ENCODE assay signal across 11 cellular contexts in genomic region chr5:124936626-124936933, GRCh38.
DNase-seq lines count a peak whose midpoint lies in the region; ATAC-seq and TF ChIP-seq lines count a peak whose summit lies in the region.
"Had no signal": no experiment of that assay in that cellular context is flagged by ENCODE, and none has a peak within 500 bp of the region (broad histone marks: within the 10 kb centered on the region; RNA-seq: fewer than 3 reads in every experiment).

No MANE protein-coding gene starts in this region.

- H3K4me3 ChIP-seq in SU-DHL-6 (ENCODE audit: insufficient read depth, low read length, poor library complexity, severe bottlenecking) = no peak overlapping the region
- H3K4me3 ChIP-seq: BLaER1 treated with 17β-estradiol and CSF1 and Interleukin-3, amounts not matched to agents 10 nM and 100 nM had no signal

- H3K27ac ChIP-seq in SU-DHL-6 (ENCODE audit: low read depth, low read length) (peak overlapping the region; percentile 71), RWPE1 (no peak overlapping the region)
- H3K27ac ChIP-seq: BLaER1 treated with 17β-estradiol and CSF1 and Interleukin-3, amounts not matched to agents 10 nM and 100 nM had no signal

- H3K9me3 ChIP-seq in SU-DHL-6 (ENCODE audit: insufficient read depth, low read length) = no peaks in the 10 kb centered on the region

- H2AFZ ChIP-seq in SU-DHL-6 (ENCODE audit: low read depth, low read length, severe bottlenecking) = no peak overlapping the region

- ATAC-seq in GM18511 (IDR thresholded peaks at IDR 0.05; ENCODE audit: unreplicated experiment) (peak; percentile 61), GM21423 (IDR thresholded peaks at IDR 0.05; ENCODE audit: unreplicated experiment) (peak; percentile 37), HG03045 (IDR thresholded peaks at IDR 0.05; ENCODE audit: unreplicated experiment) (peak; percentile 49)

- H3K9ac ChIP-seq in SU-DHL-6 (ENCODE audit: low read length) = no peak overlapping the region
- H3K9ac ChIP-seq: BLaER1 treated with 17β-estradiol and CSF1 and Interleukin-3, amounts not matched to agents 10 nM and 100 nM had no signal

- H3K27me3 ChIP-seq in SU-DHL-6 (ENCODE audit: low read length) = no peaks in the 10 kb centered on the region
- H3K27me3 ChIP-seq: BLaER1 treated with 17β-estradiol and CSF1 and Interleukin-3, amounts not matched to agents 10 nM and 100 nM had no signal

- TF ChIP-seq CTCF in SU-DHL-6 (IDR thresholded peaks at IDR 0.05; ENCODE audit: insufficient read depth, low read length, poor library complexity, severe bottlenecking) (no peak), RWPE1 (conservative IDR thresholded peaks at IDR 0.05; ENCODE audit: low read depth) (no peak)

- CTCF ChIA-PET in RWPE1 (lab: Yijun Ruan, JAX) = no interaction called here

- no peaks in the 10 kb centered on the region for H3K79me2 ChIP-seq in SU-DHL-6 (ENCODE audit: insufficient read depth, low read length)

- POLR2A ChIA-PET in RWPE1 (lab: Yijun Ruan, JAX; ENCODE audit: low non-redundant PET) = no interaction called here

- DNase-seq in hepatic stellate cell (ENCODE audit: low spot score) = no peak
- no peak for DNase-seq in nucleus accumbens (lab: John Stamatoyannopoulos, UW)
- DNase-seq in D341Med (ENCODE audit: low spot score) = no peak
- DNase-seq in RWPE1 (ENCODE audit: low spot score) = no peak
- DNase-seq: activated T-cell treated with anti-CD3 and anti-CD28 coated beads for 4 hours, NCI-H1436 had no signal

- H3K9me2 ChIP-seq in SU-DHL-6 (replicated peaks; ENCODE audit: insufficient read depth, low read length) = no peaks in the 10 kb centered on the region

- peaks cover 33% of the 10 kb centered on the region for H3F3A ChIP-seq in SU-DHL-6 (ENCODE audit: insufficient read depth)

- H4K20me1 ChIP-seq in SU-DHL-6 (ENCODE audit: low read depth, low read length) = no peaks in the 10 kb centered on the region
- H4K20me1 ChIP-seq: BLaER1 treated with 17β-estradiol and CSF1 and Interleukin-3, amounts not matched to agents 10 nM and 100 nM had no signal

- no peaks in the 10 kb centered on the region for H3K36me3 ChIP-seq in SU-DHL-6 (ENCODE audit: low read length)
- H3K36me3 ChIP-seq: BLaER1 treated with 17β-estradiol and CSF1 and Interleukin-3, amounts not matched to agents 10 nM and 100 nM had no signal

- peak overlapping the region; percentile 16 for H3K4me2 ChIP-seq in SU-DHL-6 (ENCODE audit: low read depth, low read length, poor library complexity, severe bottlenecking)
